In genomic region chr4:172791841-172792240, GRCh38 we compare ENCODE assay signal across 38 cellular contexts.
"Had no signal": no experiment of that assay in that cellular context is flagged by ENCODE, and none has a peak within 500 bp of the region (broad histone marks: within the 10 kb centered on the region; RNA-seq: fewer than 3 reads in every experiment).

No MANE protein-coding gene starts in this region.

- H3K27me3 ChIP-seq: adrenal gland, ascending aorta, body of pancreas, brain microvascular endothelial cell, breast epithelium, cardiac muscle cell had no signal

- H3K9me3 ChIP-seq: adrenal gland, ascending aorta, body of pancreas, breast epithelium had no signal

- H3K36me3 Mint-ChIP-seq: activated naive CD4-positive, alpha-beta T cell treated with anti-CD3 and anti-CD28 coated beads, Interleukin-2, amount 10 ng/mL, durations not matched to agents 7 days and 5 days; activated naive CD4-positive, alpha-beta T cell treated with anti-CD3 and anti-CD28 coated beads, Interleukin-2, amount 50 U/mL, for 24 hours; activated naive CD4-positive, alpha-beta T cell treated with anti-CD3 and anti-CD28 coated beads, Interleukin-2, amount 50 U/mL, for 72 hours; activated naive CD8-positive, alpha-beta T cell; activated naive CD8-positive, alpha-beta T cell treated with anti-CD3 and anti-CD28 coated beads for 36 hours; activated naive CD8-positive, alpha-beta T cell treated with anti-CD3 and anti-CD28 coated beads, Interleukin-2, amount 10 ng/mL, durations not matched to agents 7 days and 5 days; brain had no signal

- H3K4me3 ChIP-seq: adrenal gland, ascending aorta, body of pancreas, breast epithelium, cardiac muscle cell had no signal

- H3K36me3 ChIP-seq: adrenal gland, ascending aorta, brain microvascular endothelial cell, breast epithelium, cardiac muscle cell had no signal

- H3K4me1 Mint-ChIP-seq: activated naive CD4-positive, alpha-beta T cell treated with anti-CD3 and anti-CD28 coated beads, Interleukin-2, amount 10 ng/mL, durations not matched to agents 7 days and 5 days; activated naive CD4-positive, alpha-beta T cell treated with anti-CD3 and anti-CD28 coated beads, Interleukin-2, amount 50 U/mL, for 24 hours; activated naive CD8-positive, alpha-beta T cell treated with anti-CD3 and anti-CD28 coated beads for 36 hours; activated naive CD8-positive, alpha-beta T cell treated with anti-CD3 and anti-CD28 coated beads, Interleukin-2, amount 10 ng/mL, durations not matched to agents 7 days and 5 days; activated naive CD8-positive, alpha-beta T cell treated with anti-CD3 and anti-CD28 coated beads, Interleukin-2, amount 50 U/mL, for 24 hours; activated T-helper 17 cell treated with anti-CD3 and anti-CD28 coated beads, Interleukin-2, amount 50 U/mL, for 72 hours; central memory CD8-positive, alpha-beta T cell had no signal

- H3K4me1 ChIP-seq: adrenal gland, ascending aorta, body of pancreas, breast epithelium had no signal

- H3K9me3 Mint-ChIP-seq: activated naive CD4-positive, alpha-beta T cell treated with anti-CD3 and anti-CD28 coated beads for 36 hours; activated naive CD4-positive, alpha-beta T cell treated with anti-CD3 and anti-CD28 coated beads, Interleukin-2, amount 10 ng/mL, durations not matched to agents 7 days and 5 days; activated naive CD4-positive, alpha-beta T cell treated with anti-CD3 and anti-CD28 coated beads, Interleukin-2, amount 50 U/mL, for 24 hours; activated naive CD4-positive, alpha-beta T cell treated with anti-CD3 and anti-CD28 coated beads, Interleukin-2, amount 50 U/mL, for 72 hours; activated naive CD8-positive, alpha-beta T cell treated with anti-CD3 and anti-CD28 coated beads for 36 hours; activated naive CD8-positive, alpha-beta T cell treated with anti-CD3 and anti-CD28 coated beads, Interleukin-2, amount 10 ng/mL, durations not matched to agents 7 days and 5 days; activated naive CD8-positive, alpha-beta T cell treated with anti-CD3 and anti-CD28 coated beads, Interleukin-2, amount 50 U/mL, for 24 hours; activated T-cell treated with anti-CD3 and anti-CD28 coated beads, Interleukin-2, amount 50 U/mL, for 24 hours; activated T-cell treated with anti-CD3 and anti-CD28 coated beads, Interleukin-2, amount 50 U/mL, for 4 hours; activated T-helper 1 cell treated with anti-CD3 and anti-CD28 coated beads, Interleukin-12 subunit alpha, Interleukin-12 subunit beta, Interleukin-2, Interleukin-4 antibody, amounts not matched to agents 30 ng/mL and 10 ng/mL and 1 ng/mL, durations not matched to agents 14 hours and 24 hours and 36 hours; activated T-helper 17 cell treated with anti-CD3 and anti-CD28 coated beads, Interleukin-2, amount 50 U/mL, for 72 hours; activated T-helper 2 cell treated with anti-CD3 and anti-CD28 coated beads, Interferon-gamma antibody, Interleukin-2, Interleukin-4, amounts not matched to agents 10 μg/mL and 5 μg/mL and 100 μg/mL, durations not matched to agents 14 hours and 24 hours and 36 hours; brain; central memory CD8-positive, alpha-beta T cell had no signal

- H3K4me3 Mint-ChIP-seq: activated naive CD4-positive, alpha-beta T cell treated with anti-CD3 and anti-CD28 coated beads for 36 hours; activated naive CD4-positive, alpha-beta T cell treated with anti-CD3 and anti-CD28 coated beads, Interleukin-2, amount 10 ng/mL, durations not matched to agents 7 days and 5 days; activated naive CD4-positive, alpha-beta T cell treated with anti-CD3 and anti-CD28 coated beads, Interleukin-2, amount 50 U/mL, for 24 hours; activated naive CD8-positive, alpha-beta T cell; activated naive CD8-positive, alpha-beta T cell treated with anti-CD3 and anti-CD28 coated beads for 36 hours; activated naive CD8-positive, alpha-beta T cell treated with anti-CD3 and anti-CD28 coated beads, Interleukin-2, amount 10 ng/mL, durations not matched to agents 7 days and 5 days; activated naive CD8-positive, alpha-beta T cell treated with anti-CD3 and anti-CD28 coated beads, Interleukin-2, amount 50 U/mL, for 24 hours; activated T-cell treated with anti-CD3 and anti-CD28 coated beads, Interleukin-2, amount 50 U/mL, for 24 hours; activated T-cell treated with anti-CD3 and anti-CD28 coated beads, Interleukin-2, amount 50 U/mL, for 4 hours; activated T-cell treated with anti-CD3 and anti-CD28 coated beads, Interleukin-2, amount 50 U/mL, for 72 hours; activated T-helper 1 cell treated with anti-CD3 and anti-CD28 coated beads, Interleukin-12 subunit alpha, Interleukin-12 subunit beta, Interleukin-2, Interleukin-4 antibody, amounts not matched to agents 30 ng/mL and 10 ng/mL and 1 ng/mL, durations not matched to agents 14 hours and 24 hours and 36 hours; activated T-helper 17 cell treated with anti-CD3 and anti-CD28 coated beads, Interleukin-2, amount 50 U/mL, for 72 hours; brain; central memory CD8-positive, alpha-beta T cell had no signal

- H3K27me3 Mint-ChIP-seq: activated naive CD4-positive, alpha-beta T cell treated with anti-CD3 and anti-CD28 coated beads, Interleukin-2, amount 10 ng/mL, durations not matched to agents 7 days and 5 days; activated naive CD4-positive, alpha-beta T cell treated with anti-CD3 and anti-CD28 coated beads, Interleukin-2, amount 50 U/mL, for 24 hours; activated naive CD8-positive, alpha-beta T cell; activated naive CD8-positive, alpha-beta T cell treated with anti-CD3 and anti-CD28 coated beads for 36 hours; activated naive CD8-positive, alpha-beta T cell treated with anti-CD3 and anti-CD28 coated beads, Interleukin-2, amount 10 ng/mL, durations not matched to agents 7 days and 5 days; activated naive CD8-positive, alpha-beta T cell treated with anti-CD3 and anti-CD28 coated beads, Interleukin-2, amount 50 U/mL, for 24 hours; activated T-cell treated with anti-CD3 and anti-CD28 coated beads, Interleukin-2, amount 50 U/mL, for 24 hours; activated T-helper 17 cell treated with anti-CD3 and anti-CD28 coated beads, Interleukin-2, amount 50 U/mL, for 72 hours; brain; central memory CD8-positive, alpha-beta T cell had no signal

- H3K27ac Mint-ChIP-seq: activated naive CD4-positive, alpha-beta T cell treated with anti-CD3 and anti-CD28 coated beads for 36 hours; activated naive CD4-positive, alpha-beta T cell treated with anti-CD3 and anti-CD28 coated beads, Interleukin-2, amount 10 ng/mL, durations not matched to agents 7 days and 5 days; activated naive CD4-positive, alpha-beta T cell treated with anti-CD3 and anti-CD28 coated beads, Interleukin-2, amount 50 U/mL, for 24 hours; activated naive CD4-positive, alpha-beta T cell treated with anti-CD3 and anti-CD28 coated beads, Interleukin-2, amount 50 U/mL, for 72 hours; activated naive CD8-positive, alpha-beta T cell; activated naive CD8-positive, alpha-beta T cell treated with anti-CD3 and anti-CD28 coated beads for 36 hours; activated naive CD8-positive, alpha-beta T cell treated with anti-CD3 and anti-CD28 coated beads, Interleukin-2, amount 10 ng/mL, durations not matched to agents 7 days and 5 days; activated naive CD8-positive, alpha-beta T cell treated with anti-CD3 and anti-CD28 coated beads, Interleukin-2, amount 50 U/mL, for 24 hours; activated T-cell treated with anti-CD3 and anti-CD28 coated beads, Interleukin-2, amount 50 U/mL, for 24 hours; activated T-cell treated with anti-CD3 and anti-CD28 coated beads, Interleukin-2, amount 50 U/mL, for 72 hours; activated T-helper 1 cell treated with anti-CD3 and anti-CD28 coated beads, Interleukin-12 subunit alpha, Interleukin-12 subunit beta, Interleukin-2, Interleukin-4 antibody, amounts not matched to agents 30 ng/mL and 10 ng/mL and 1 ng/mL, durations not matched to agents 14 hours and 24 hours and 36 hours; activated T-helper 17 cell treated with anti-CD3 and anti-CD28 coated beads, Interleukin-2, amount 50 U/mL, for 72 hours; activated T-helper 2 cell treated with anti-CD3 and anti-CD28 coated beads, Interferon-gamma antibody, Interleukin-2, Interleukin-4, amounts not matched to agents 10 μg/mL and 5 μg/mL and 100 μg/mL, durations not matched to agents 14 hours and 24 hours and 36 hours; brain had no signal

- DNase-seq: activated effector memory CD4-positive, alpha-beta T cell treated with anti-CD3 and anti-CD28 coated beads, Interleukin-2, amount 50 U/mL, for 16 hours; activated effector memory CD4-positive, alpha-beta T cell treated with Interleukin-2 at 50 U/mL for 16 hours; activated gamma-delta T cell; activated gamma-delta T cell treated with Interleukin-2 at 50 U/mL for 16 hours; activated naive CD4-positive, alpha-beta T cell; activated naive CD4-positive, alpha-beta T cell treated with anti-CD3 and anti-CD28 coated beads for 36 hours; activated naive CD4-positive, alpha-beta T cell treated with anti-CD3 and anti-CD28 coated beads, Interleukin-2, amount 10 ng/mL, durations not matched to agents 7 days and 5 days; activated naive CD4-positive, alpha-beta T cell treated with anti-CD3 and anti-CD28 coated beads, Interleukin-2, amount 50 U/mL, for 16 hours; activated naive CD4-positive, alpha-beta T cell treated with Interleukin-2 at 50 U/mL for 16 hours; activated naive CD8-positive, alpha-beta T cell treated with anti-CD3 and anti-CD28 coated beads for 36 hours; activated naive CD8-positive, alpha-beta T cell treated with anti-CD3 and anti-CD28 coated beads, Interleukin-2, amount 10 ng/mL, durations not matched to agents 7 days and 5 days; activated naive CD8-positive, alpha-beta T cell treated with anti-CD3 and anti-CD28 coated beads, Interleukin-2, amount 50 U/mL, for 24 hours; activated T-cell treated with anti-CD3 and anti-CD28 coated beads, Interleukin-2, amount 50 U/mL, for 1 hour; activated T-cell treated with anti-CD3 and anti-CD28 coated beads, Interleukin-2, amount 50 U/mL, for 24 hours; activated T-cell treated with anti-CD3 and anti-CD28 coated beads, Interleukin-2, amount 50 U/mL, for 4 hours; activated T-cell treated with anti-CD3 and anti-CD28 coated beads, Interleukin-2, amount 50 U/mL, for 48 hours; activated T-cell treated with anti-CD3 and anti-CD28 coated beads, Interleukin-2, amount 50 U/mL, for 72 hours; adrenal gland; amniotic stem cell; amygdala; anterior cingulate cortex; aorta; body of pancreas; brain microvascular endothelial cell; caudate nucleus; central memory CD4-positive, alpha-beta T cell; cerebellar nuclear complex had no signal

- H3K27ac ChIP-seq: adrenal gland, ascending aorta, body of pancreas, brain microvascular endothelial cell, breast epithelium, cardiac muscle cell had no signal
